In the genomic region with DNA sequence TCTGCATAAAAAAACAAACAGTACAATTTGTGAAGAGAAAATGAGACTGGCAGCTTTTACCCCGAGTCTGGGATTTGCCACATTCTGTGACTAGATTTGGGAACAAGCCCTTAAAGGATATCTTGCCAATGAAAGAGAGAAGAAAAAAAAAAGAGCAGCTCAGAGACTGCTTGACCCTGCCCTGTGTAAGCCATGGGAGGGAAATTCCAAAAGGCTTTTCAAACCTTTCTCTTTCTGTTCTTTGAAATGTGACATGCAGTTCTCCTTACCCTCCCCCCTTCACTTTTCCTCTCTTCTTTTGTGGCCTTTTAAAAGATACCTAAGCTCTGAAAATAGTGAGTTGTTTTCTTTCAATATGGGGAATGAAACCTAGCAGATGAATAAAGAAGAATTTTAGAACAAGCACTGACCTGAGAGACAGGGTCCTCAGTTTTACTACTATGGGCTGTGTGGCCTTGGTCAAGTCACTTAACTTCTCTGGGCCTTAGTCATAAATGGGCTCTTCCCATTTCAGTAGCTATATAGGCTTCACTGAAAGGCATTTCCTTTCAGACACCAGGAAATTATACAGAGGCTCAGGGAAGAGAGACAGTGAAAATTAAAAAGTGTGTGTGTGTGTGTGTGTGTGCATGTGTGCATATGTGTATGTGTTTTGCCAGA, we compare ENCODE assay signal across 19 cellular contexts. TPM values are rescaled to one million over a fixed set of nuclear protein-coding genes. Genes with fewer than 3 reads are reported as not detected.
DNase-seq lines count a peak whose midpoint lies in the region; ATAC-seq, FAIRE-seq and TF ChIP-seq lines count a peak whose summit lies in the region.
"Had no signal": no experiment of that assay in that cellular context is flagged by ENCODE, and none has a peak within 500 bp of the region (broad histone marks: within the 10 kb centered on the region; RNA-seq: fewer than 3 reads in every experiment).

No MANE protein-coding gene starts in this region.

- DNase-seq in MM.1S: no peak
- DNase-seq in choroid plexus epithelial cell (ENCODE audit: low read depth): peak; percentile 16
- no peak for DNase-seq in neuronal stem cell (ENCODE audit: low spot score)
- no peak for DNase-seq in effector memory CD8-positive, alpha-beta T cell
- DNase-seq in activated CD4-positive, CD25-positive, alpha-beta regulatory T cell treated with anti-CD3 and anti-CD28 coated beads, Interleukin-2, amount 50 U/mL, for 72 hours: no peak
- DNase-seq: DMS79; HCEC 1CT; KBM-7; MV-4-11; NCI-H187; NCI-H2107; NCI-H510A; NCI-H748 treated with DMSO at 0.1 percent for 48 hours; NK-92 treated with Interleukin-12 subunit alpha and Interleukin-12 subunit beta, amount 100 ng/mL, for 24 hours; Peyer's patch had no signal

- H3K36me3 Mint-ChIP-seq in effector memory CD8-positive, alpha-beta T cell (ENCODE audit: insufficient read depth): peaks cover 2% of the 10 kb centered on the region
- H3K36me3 Mint-ChIP-seq: CD14-positive monocyte had no signal

- no peaks in the 10 kb centered on the region for H3F3A ChIP-seq in MM.1S (ENCODE audit: insufficient read depth, low read length)

- H4K20me1 ChIP-seq in MM.1S (ENCODE audit: insufficient read depth, low read length): no peaks in the 10 kb centered on the region

- TF ChIP-seq CTCF in MM.1S (IDR thresholded peaks at IDR 0.05; ENCODE audit: low read length): no peak
- TF ChIP-seq CTCF in choroid plexus epithelial cell (conservative IDR thresholded peaks at IDR 0.05; ENCODE audit: low read depth, low read length): no peak

- H3K14ac ChIP-seq in neuronal stem cell (ENCODE audit: low read length): no peak overlapping the region

- H3K4me2 ChIP-seq in MM.1S (ENCODE audit: low read depth, low read length): no peak overlapping the region
- no peak overlapping the region for H3K4me2 ChIP-seq in neuronal stem cell (ENCODE audit: insufficient read depth, low read length, poor library complexity, severe bottlenecking)

- H4K8ac ChIP-seq in neuronal stem cell (ENCODE audit: low read depth, low read length): no peak overlapping the region

- WGBS in neuronal stem cell (ENCODE audit: extremely low coverage in 2 of 2, insufficient read length in 2 of 2, insufficient replicate concordance in 1 of 2), 2 donors: no CpG with 5 or more reads among the region's 1 CpG

- no peak overlapping the region for H2BK120ac ChIP-seq in neuronal stem cell (ENCODE audit: low read depth, low read length)

- no peak overlapping the region for H3K4ac ChIP-seq in neuronal stem cell (ENCODE audit: low read length)

- no peak overlapping the region for H3K9ac ChIP-seq in MM.1S (ENCODE audit: low read length)
- H3K9ac ChIP-seq in neuronal stem cell (ENCODE audit: low read depth, low read length, poor library complexity): no peak overlapping the region

- no peaks in the 10 kb centered on the region for H3K9me3 Mint-ChIP-seq in effector memory CD8-positive, alpha-beta T cell

- H2BK12ac ChIP-seq in neuronal stem cell (ENCODE audit: low read length): no peak overlapping the region

- no peak overlapping the region for H4K91ac ChIP-seq in neuronal stem cell (ENCODE audit: low read depth, low read length, poor library complexity)

- ATAC-seq in effector memory CD8-positive, alpha-beta T cell (replicated peaks): no peak
- no peak for ATAC-seq in HG02759 (IDR thresholded peaks at IDR 0.05; ENCODE audit: unreplicated experiment)

- H3K27ac Mint-ChIP-seq in effector memory CD8-positive, alpha-beta T cell: no peak overlapping the region
- H3K27ac Mint-ChIP-seq: CD14-positive monocyte had no signal

- H3K4me3 ChIP-seq in MM.1S (ENCODE audit: low read length): no peak overlapping the region
- no peak overlapping the region for H3K4me3 ChIP-seq in choroid plexus epithelial cell (ENCODE audit: low read depth, low read length)
- H3K4me3 ChIP-seq in neuronal stem cell (ENCODE audit: low read length in 2 of 2): no peak overlapping the region
- H3K4me3 ChIP-seq: Peyer's patch, SJSA1 had no signal

- no peak overlapping the region for H2BK15ac ChIP-seq in neuronal stem cell (ENCODE audit: low read length)

- H3K79me2 ChIP-seq in MM.1S (ENCODE audit: low read length): no peaks in the 10 kb centered on the region

- H3K27me3 ChIP-seq in MM.1S (replicated peaks; ENCODE audit: insufficient read depth, low read length) (no peaks in the 10 kb centered on the region), neuronal stem cell (ENCODE audit: control insufficient read depth in 3 of 3, insufficient read depth in 3 of 3, low read depth in 1 of 3, low read length in 3 of 3) (no peaks in the 10 kb centered on the region)
- H3K27me3 ChIP-seq: Peyer's patch had no signal

- no peaks in the 10 kb centered on the region for H3K4me1 Mint-ChIP-seq in effector memory CD8-positive, alpha-beta T cell (ENCODE audit: low read depth in 2 of 2)
- H3K4me1 Mint-ChIP-seq: CD14-positive monocyte had no signal

- H3K23ac ChIP-seq in neuronal stem cell (ENCODE audit: low read depth, low read length, poor library complexity): no peak overlapping the region

- peaks cover 0 to 6% of the 10 kb centered on the region in 2 donors for H3K27me3 Mint-ChIP-seq in effector memory CD8-positive, alpha-beta T cell

- H2AFZ ChIP-seq in MM.1S (ENCODE audit: low read length) (0 out of 2 replicates have a peak overlapping the region, but pooled peaks have one; percentile 15), neuronal stem cell (ENCODE audit: low read length) (no peak overlapping the region)

- H3K27ac ChIP-seq in MM.1S (ENCODE audit: low read length) (no peak overlapping the region), neuronal stem cell (replicated peaks; ENCODE audit: low read length) (peak overlapping the region; percentile 77)
- H3K27ac ChIP-seq: Peyer's patch, SJSA1 had no signal

- no peak overlapping the region for H2BK5ac ChIP-seq in neuronal stem cell (ENCODE audit: low read length)

- H3K18ac ChIP-seq in neuronal stem cell (ENCODE audit: low read length): no peak overlapping the region

- H3K9me3 ChIP-seq in MM.1S (replicated peaks; ENCODE audit: insufficient read depth, low read length) (no peaks in the 10 kb centered on the region), neuronal stem cell (replicated peaks in 1 of 2; ENCODE audit: control insufficient read depth in 2 of 2, insufficient read depth in 1 of 2, low read depth in 1 of 2, low read length in 2 of 2) (no peaks in the 10 kb centered on the region)
- H3K9me3 ChIP-seq: Peyer's patch, SJSA1 had no signal

- H3K79me1 ChIP-seq in neuronal stem cell (ENCODE audit: low read depth, low read length): no peaks in the 10 kb centered on the region

- 0 out of 2 replicates have a peak, but pooled peaks cover 3% of the 10 kb centered on the region for H3K4me1 ChIP-seq in MM.1S (ENCODE audit: low read length)
- H3K4me1 ChIP-seq in neuronal stem cell (ENCODE audit: control insufficient read depth in 2 of 2, insufficient read depth in 1 of 2, low read depth in 1 of 2, low read length in 2 of 2): peaks cover 7 to 19% of the 10 kb centered on the region in 2 donors
- H3K4me1 ChIP-seq: Peyer's patch, SJSA1 had no signal

- H3K36me3 ChIP-seq in MM.1S (replicated peaks; ENCODE audit: insufficient read depth, low read length) (no peaks in the 10 kb centered on the region), neuronal stem cell (replicated peaks in 1 of 2; ENCODE audit: control insufficient read depth in 2 of 2, insufficient read depth in 2 of 2, low read length in 2 of 2) (peaks cover 0 to 33% of the 10 kb centered on the region in 2 donors)
- H3K36me3 ChIP-seq: Peyer's patch, SJSA1 had no signal

- no peaks in the 10 kb centered on the region for H3K9me2 ChIP-seq in MM.1S (replicated peaks; ENCODE audit: insufficient read depth, low read length)

- peak; percentile 58 for FAIRE-seq in G401.6 (lab: Jason Lieb, UNC)

- H2AK5ac ChIP-seq in neuronal stem cell (ENCODE audit: low read depth, low read length): no peak overlapping the region

- no peak overlapping the region for H3K4me3 Mint-ChIP-seq in effector memory CD8-positive, alpha-beta T cell
- H3K4me3 Mint-ChIP-seq: CD14-positive monocyte had no signal

RNA-seq across cellular contexts. Expression of a gene that starts 5.1 kb away (rescaled TPM):
- polyA plus RNA-seq in neuronal stem cell (2013, experiment 1 of 2): 38.8 TPM
- 40.4 TPM for polyA plus RNA-seq in neuronal stem cell (2013, experiment 2 of 2)
- polyA plus RNA-seq: CD14-positive monocyte had no signal
